In the genomic region with DNA sequence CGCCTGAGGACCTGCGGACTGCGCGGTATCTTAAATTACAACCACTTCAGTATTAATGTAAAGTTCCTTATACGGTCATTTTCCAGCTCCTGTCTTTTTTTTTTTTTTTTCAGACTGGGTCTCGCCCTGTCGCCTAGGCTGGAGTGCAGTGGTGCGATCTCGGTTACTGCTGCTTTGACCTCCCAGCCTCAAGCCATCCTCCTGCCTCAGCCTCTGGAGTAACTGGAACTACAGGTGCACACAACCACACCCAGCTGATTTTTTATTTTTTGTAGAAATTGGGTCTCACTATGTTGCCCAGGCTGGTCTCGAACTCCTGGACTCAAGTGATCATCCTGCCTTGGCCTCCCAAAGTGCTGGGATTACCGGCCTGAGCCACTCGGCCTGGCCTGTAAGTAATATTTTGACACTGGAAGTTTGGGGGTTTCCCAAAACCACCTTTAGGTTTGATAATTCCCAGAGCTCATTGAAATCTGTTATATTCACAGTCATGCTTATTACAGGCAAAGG, we compare ENCODE assay signal across 8 cellular contexts. TPM values are rescaled to one million over a fixed set of nuclear protein-coding genes. Genes with fewer than 3 reads are reported as not detected.
A peak's percentile ranks its signal among the peaks of the same experiment; 100 is the strongest.
DNase-seq lines count a peak whose midpoint lies in the region; ATAC-seq and TF ChIP-seq lines count a peak whose summit lies in the region.

No MANE protein-coding gene starts in this region.

- peak overlapping the region; percentile 11 for H3K27ac Mint-ChIP-seq in activated CD4-positive, alpha-beta T cell treated with anti-CD3 and anti-CD28 coated beads, Interleukin-2, amount 10 ng/mL, durations not matched to agents 24 days and 14 days

- ATAC-seq in right cardiac atrium: peak in 1 of 2 donors; percentile 9
- no peak for ATAC-seq in thoracic aorta (ENCODE audit: insufficient number of reproducible peaks, low FRiP score, low read depth)

- DNase-seq in activated CD4-positive, alpha-beta T cell treated with anti-CD3 and anti-CD28 coated beads, Interleukin-2, amount 10 ng/mL, durations not matched to agents 24 days and 14 days: no peak
- DNase-seq in activated CD4-positive, alpha-beta T cell treated with anti-CD3 and anti-CD28 coated beads, Interleukin-2, amount 50 U/mL, for 4 hours: no peak
- no peak for DNase-seq in SK-N-MC (ENCODE audit: low read depth, low spot score)
- DNase-seq in right cardiac atrium: no peak
- no peak for DNase-seq in thoracic aorta (ENCODE audit: low spot score)
- no peak for DNase-seq in OCI-M2 (lab: John Stamatoyannopoulos, UW; ENCODE audit: unreplicated experiment)
- DNase-seq in HT-29 (ENCODE audit: low spot score): no peak
- DNase-seq in cortex of kidney (lab: John Stamatoyannopoulos, UW): no peak

- peaks cover 8% of the 10 kb centered on the region for H3K36me3 Mint-ChIP-seq in activated CD4-positive, alpha-beta T cell treated with anti-CD3 and anti-CD28 coated beads, Interleukin-2, amount 10 ng/mL, durations not matched to agents 24 days and 14 days (ENCODE audit: low read depth)

- H3K4me3 Mint-ChIP-seq in activated CD4-positive, alpha-beta T cell treated with anti-CD3 and anti-CD28 coated beads, Interleukin-2, amount 10 ng/mL, durations not matched to agents 24 days and 14 days: peak overlapping the region; percentile 93

- H3K9me3 ChIP-seq in SK-N-MC (ENCODE audit: low read depth, low read length) (no peaks in the 10 kb centered on the region), right cardiac atrium (ENCODE audit: control insufficient read depth, low read length) (no peaks in the 10 kb centered on the region), thoracic aorta (no peaks in the 10 kb centered on the region)

- H3K27me3 Mint-ChIP-seq in activated CD4-positive, alpha-beta T cell treated with anti-CD3 and anti-CD28 coated beads, Interleukin-2, amount 10 ng/mL, durations not matched to agents 24 days and 14 days: no peaks in the 10 kb centered on the region

- H3K27ac ChIP-seq in SK-N-MC (no peak overlapping the region), right cardiac atrium (ENCODE audit: low read length) (no peak overlapping the region), thoracic aorta (no peak overlapping the region)

- peaks cover 22% of the 10 kb centered on the region for H3K4me1 Mint-ChIP-seq in activated CD4-positive, alpha-beta T cell treated with anti-CD3 and anti-CD28 coated beads, Interleukin-2, amount 10 ng/mL, durations not matched to agents 24 days and 14 days

- no peaks in the 10 kb centered on the region for H3K4me1 ChIP-seq in right cardiac atrium (ENCODE audit: control insufficient read depth, insufficient read depth, low read length)
- H3K4me1 ChIP-seq in thoracic aorta (ENCODE audit: control insufficient read depth in 1 of 2, low read depth in 2 of 2): peaks cover 11 to 26% of the 10 kb centered on the region in 2 donors

- H3K9me3 Mint-ChIP-seq in activated CD4-positive, alpha-beta T cell treated with anti-CD3 and anti-CD28 coated beads, Interleukin-2, amount 10 ng/mL, durations not matched to agents 24 days and 14 days: no peaks in the 10 kb centered on the region

- TF ChIP-seq CTCF in thoracic aorta (IDR thresholded peaks at IDR 0.05): no peak

- H3K27me3 ChIP-seq in right cardiac atrium (ENCODE audit: control insufficient read depth, insufficient read depth): no peaks in the 10 kb centered on the region
- H3K27me3 ChIP-seq in thoracic aorta (replicated peaks; ENCODE audit: insufficient read depth): no peaks in the 10 kb centered on the region

- H3K9ac ChIP-seq in SK-N-MC (ENCODE audit: insufficient read length): no peak overlapping the region

- 22% methylated on average over 12 of the region's 12 CpGs for WGBS in right cardiac atrium

- no peaks in the 10 kb centered on the region for H3K36me3 ChIP-seq in SK-N-MC (ENCODE audit: insufficient read depth, low read length)
- H3K36me3 ChIP-seq in thoracic aorta: no peaks in the 10 kb centered on the region

- H3K4me3 ChIP-seq in SK-N-MC (peak overlapping the region; percentile 94), right cardiac atrium (ENCODE audit: low read length) (peak overlapping the region; percentile 15), thoracic aorta (peak overlapping the region; percentile 90)

- intact Hi-C loops in activated CD4-positive, alpha-beta T cell treated with anti-CD3 and anti-CD28 coated beads, Interleukin-2, amount 10 ng/mL, durations not matched to agents 24 days and 14 days (cut with micrococcal nuclease): loop anchor here (2.0 to 5.0 kb wide), 2 partner anchors 26 to 411 kb away; no protein-coding TSS in a partner anchor
- intact Hi-C loops in right cardiac atrium (cut with DNase I): loop anchor here in 3 of 4 donors (5.0 to 10.0 kb wide), 3 partner anchors 56 to 88 kb away; partner anchors contain the start of gene SUPT5H (in 2 of the 3)

RNA-seq across cellular contexts. Expression of gene EID2B, which starts 0.4 kb away (rescaled TPM):
- 3.4 and 3.6 TPM in 2 replicates for total RNA-seq in activated CD4-positive, alpha-beta T cell treated with anti-CD3 and anti-CD28 coated beads, Interleukin-2, amount 10 ng/mL, durations not matched to agents 24 days and 14 days
- total RNA-seq in right cardiac atrium: 1 to 10 TPM; 2.3 to 4.3 (median 3.3) TPM
- 2.8 TPM for polyA plus RNA-seq in right cardiac atrium
- total RNA-seq in thoracic aorta: 1 to 10 TPM; 5.6 to 6.2 TPM
- 1.3 and 2.1 TPM in 2 replicates for total RNA-seq in HT-29 (2014; rRNA removed; shearing (Covaris generic))

RNA-seq across cellular contexts. Expression of gene EID2, which starts 6.9 kb away (rescaled TPM):
- total RNA-seq in activated CD4-positive, alpha-beta T cell treated with anti-CD3 and anti-CD28 coated beads, Interleukin-2, amount 10 ng/mL, durations not matched to agents 24 days and 14 days: 17.2 and 17.6 TPM in 2 replicates
- total RNA-seq in right cardiac atrium (10 to 100 TPM; 12.3 to 15.0 (median 13.5) TPM), thoracic aorta (10 to 100 TPM; 11.4 to 12.0 TPM)
- polyA plus RNA-seq in right cardiac atrium: 14.3 TPM
- total RNA-seq in HT-29 (2014; rRNA removed; shearing (Covaris generic)): 18.8 and 21.9 TPM in 2 replicates

RNA-seq across cellular contexts. Expression of gene SELENOV, which starts 18.1 kb away (rescaled TPM):
- total RNA-seq in activated CD4-positive, alpha-beta T cell treated with anti-CD3 and anti-CD28 coated beads, Interleukin-2, amount 10 ng/mL, durations not matched to agents 24 days and 14 days: not detected in 2 replicates
- total RNA-seq in right cardiac atrium (not detected), thoracic aorta (not detected)
- not detected for polyA plus RNA-seq in right cardiac atrium
- total RNA-seq in HT-29 (2014; rRNA removed; shearing (Covaris generic)): not detected in 2 replicates

RNA-seq across cellular contexts. Expression of gene DLL3, which starts 34.3 kb away (rescaled TPM):
- total RNA-seq in activated CD4-positive, alpha-beta T cell treated with anti-CD3 and anti-CD28 coated beads, Interleukin-2, amount 10 ng/mL, durations not matched to agents 24 days and 14 days: 2.2 TPM in 2 replicates
- total RNA-seq in right cardiac atrium (not detected), thoracic aorta (not detected)
- 0.07 TPM for polyA plus RNA-seq in right cardiac atrium
- 0.15 TPM in 1 of 2 replicates, not detected in the other for total RNA-seq in HT-29 (2014; rRNA removed; shearing (Covaris generic))

RNA-seq across cellular contexts. Expression of gene TIMM50, which starts 52.4 kb away (rescaled TPM):
- 141 and 143 TPM in 2 replicates for total RNA-seq in activated CD4-positive, alpha-beta T cell treated with anti-CD3 and anti-CD28 coated beads, Interleukin-2, amount 10 ng/mL, durations not matched to agents 24 days and 14 days
- 10 to 100 TPM; 54.1 to 69.9 (median 61.4) TPM for total RNA-seq in right cardiac atrium
- polyA plus RNA-seq in right cardiac atrium: 73.7 TPM
- total RNA-seq in thoracic aorta: 10 to 100 TPM; 25.7 to 51.4 TPM
- total RNA-seq in HT-29 (2014; rRNA removed; shearing (Covaris generic)): 261 and 295 TPM in 2 replicates

Comparison
In these comparisons a context has a peak if more than half of its experiments do, and no peak if none do; other contexts are left out.
1. H3K4me3 ChIP-seq: peak in every context shown above with its lines; median percentile 94 in SK-N-MC; 90 in thoracic aorta; 15 in right cardiac atrium.